Comparison of ENCODE assay signal across 10 cellular contexts in the genomic region with DNA sequence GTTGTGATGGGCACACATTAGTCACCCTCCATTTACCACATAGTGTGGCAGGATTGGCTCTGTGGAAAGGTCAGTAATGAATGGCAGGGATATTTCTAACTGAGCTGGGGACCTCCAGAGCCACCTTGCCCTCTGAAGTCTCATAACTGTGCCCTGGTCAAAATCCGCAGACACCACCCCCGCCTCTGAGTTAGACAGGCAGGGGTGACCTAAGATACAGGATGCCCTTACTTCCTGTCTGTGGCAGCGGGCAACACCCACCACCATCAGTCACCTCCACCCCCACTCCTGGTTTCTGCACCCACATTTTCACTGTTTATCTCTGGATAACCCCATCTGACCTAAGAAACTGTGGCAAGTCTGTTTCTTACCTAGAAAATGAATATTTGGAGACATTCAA. TPM values are rescaled to one million over a fixed set of nuclear protein-coding genes. Genes with fewer than 3 reads are reported as not detected.
DNase-seq lines count a peak whose midpoint lies in the region; ATAC-seq and TF ChIP-seq lines count a peak whose summit lies in the region.
"Had no signal": no experiment of that assay in that cellular context is flagged by ENCODE, and none has a peak within 500 bp of the region (broad histone marks: within the 10 kb centered on the region; RNA-seq: fewer than 3 reads in every experiment).

No MANE protein-coding gene starts in this region.

- H3K4me3 ChIP-seq in GM12865 (ENCODE audit: low read depth, low read length) = no peak overlapping the region
- H3K4me3 ChIP-seq: heart right ventricle had no signal

- peak; percentile 61 for DNase-seq in GM12865 (ENCODE audit: low read depth)
- DNase-seq in activated CD4-positive, alpha-beta T cell treated with anti-CD3 and anti-CD28 coated beads, Interleukin-2, amount 50 U/mL, for 1 hour = peak; percentile 38
- DNase-seq in naive thymus-derived CD8-positive, alpha-beta T cell = peak in 3 of 10 donors; percentile 13 to 56 (median 13)
- no peak for DNase-seq in OCI-M1 (lab: John Stamatoyannopoulos, UW)
- DNase-seq in NCI-H1105 treated with DMSO at 0.1 percent for 48 hours (lab: John Stamatoyannopoulos, UW) = no peak
- no peak for DNase-seq in NCI-H1105 (lab: John Stamatoyannopoulos, UW)
- no peak for DNase-seq in type B pancreatic cell (ENCODE audit: extremely low spot score, unreplicated experiment)
- DNase-seq: heart right ventricle had no signal

- H3K4me1 Mint-ChIP-seq in naive thymus-derived CD8-positive, alpha-beta T cell = peaks cover 9 to 40% (median 22%) of the 10 kb centered on the region in 4 donors
- peaks cover 62% of the 10 kb centered on the region for H3K4me1 Mint-ChIP-seq in type B pancreatic cell (ENCODE audit: unreplicated experiment)

- ATAC-seq in HG03045 (IDR thresholded peaks at IDR 0.05; ENCODE audit: unreplicated experiment) = peak; percentile 73
- ATAC-seq in naive thymus-derived CD8-positive, alpha-beta T cell = peak; percentile 66 to 80
- ATAC-seq: Panc1 had no signal

- peak overlapping the region in 2 of 10 donors; percentile 36 to 46 for H3K27ac Mint-ChIP-seq in naive thymus-derived CD8-positive, alpha-beta T cell
- no peak overlapping the region for H3K27ac Mint-ChIP-seq in type B pancreatic cell

- H3K36me3 Mint-ChIP-seq in naive thymus-derived CD8-positive, alpha-beta T cell = no peaks in the 10 kb centered on the region
- H3K36me3 Mint-ChIP-seq in type B pancreatic cell = no peaks in the 10 kb centered on the region

- peak overlapping the region in 1 of 10 donors; percentile 37 for H3K4me3 Mint-ChIP-seq in naive thymus-derived CD8-positive, alpha-beta T cell
- H3K4me3 Mint-ChIP-seq in type B pancreatic cell = no peak overlapping the region

- no peak for TF ChIP-seq CTCF in GM12865 (IDR thresholded peaks at IDR 0.05; ENCODE audit: insufficient read depth, low read depth, low read length, missing control alignments)
- no peak for TF ChIP-seq CTCF in type B pancreatic cell (conservative IDR thresholded peaks at IDR 0.05)

- no peaks in the 10 kb centered on the region for H3K9me3 Mint-ChIP-seq in naive thymus-derived CD8-positive, alpha-beta T cell
- H3K9me3 Mint-ChIP-seq in type B pancreatic cell = no peaks in the 10 kb centered on the region

- POLR2A ChIA-PET in naive thymus-derived CD8-positive, alpha-beta T cell (lab: Charles Lee) = interaction anchor here (1.2 to 1.3 kb wide), 2 partner anchors 9 to 13 kb away, joined by 3 read pairs; no protein-coding TSS in a partner anchor

- H3K27me3 Mint-ChIP-seq in naive thymus-derived CD8-positive, alpha-beta T cell = peaks cover 5 to 51% (median 18%) of the 10 kb centered on the region in 5 donors
- no peaks in the 10 kb centered on the region for H3K27me3 Mint-ChIP-seq in type B pancreatic cell

RNA-seq across cellular contexts. Expression of gene RGS16, which starts 25.5 kb away (rescaled TPM):
- under 1 TPM; 0.41 to 0.49 TPM for total RNA-seq in naive thymus-derived CD8-positive, alpha-beta T cell
- not detected for polyA plus RNA-seq in naive thymus-derived CD8-positive, alpha-beta T cell
- 9.7 and 14.6 TPM in 2 replicates for total RNA-seq in type B pancreatic cell (ENCODE audit: low replicate concordance)

RNA-seq across cellular contexts. Expression of gene RNASEL, which starts 40.6 kb away (rescaled TPM):
- 10 to 100 TPM; 20.2 to 20.8 TPM for total RNA-seq in naive thymus-derived CD8-positive, alpha-beta T cell
- 10 to 100 TPM in 1 of 3 donors, 1 to 10 TPM in 2; 5.0 to 10.1 (median 6.4) TPM for polyA plus RNA-seq in naive thymus-derived CD8-positive, alpha-beta T cell
- 4.2 and 5.0 TPM in 2 replicates for total RNA-seq in type B pancreatic cell (ENCODE audit: low replicate concordance)

RNA-seq across cellular contexts. Expression of gene RGS8, which starts 54.7 kb away (rescaled TPM):
- not detected for total RNA-seq in naive thymus-derived CD8-positive, alpha-beta T cell
- not detected for polyA plus RNA-seq in naive thymus-derived CD8-positive, alpha-beta T cell
- total RNA-seq in type B pancreatic cell (ENCODE audit: low replicate concordance) = 0.33 and 1.1 TPM in 2 replicates
- polyA plus RNA-seq: heart right ventricle had no signal

Comparison
In these comparisons a context has a peak if more than half of its experiments do, and no peak if none do; other contexts are left out.
1. DNase-seq: peak in GM12865 (single experiment) and activated CD4-positive, alpha-beta T cell treated with anti-CD3 and anti-CD28 coated beads, Interleukin-2, amount 50 U/mL, for 1 hour (single experiment); none in OCI-M1 (single experiment), NCI-H1105 treated with DMSO at 0.1 percent for 48 hours (single experiment), NCI-H1105 (single experiment) and type B pancreatic cell (single experiment).